Comparison of ENCODE assay signal across 21 cellular contexts in the genomic region with DNA sequence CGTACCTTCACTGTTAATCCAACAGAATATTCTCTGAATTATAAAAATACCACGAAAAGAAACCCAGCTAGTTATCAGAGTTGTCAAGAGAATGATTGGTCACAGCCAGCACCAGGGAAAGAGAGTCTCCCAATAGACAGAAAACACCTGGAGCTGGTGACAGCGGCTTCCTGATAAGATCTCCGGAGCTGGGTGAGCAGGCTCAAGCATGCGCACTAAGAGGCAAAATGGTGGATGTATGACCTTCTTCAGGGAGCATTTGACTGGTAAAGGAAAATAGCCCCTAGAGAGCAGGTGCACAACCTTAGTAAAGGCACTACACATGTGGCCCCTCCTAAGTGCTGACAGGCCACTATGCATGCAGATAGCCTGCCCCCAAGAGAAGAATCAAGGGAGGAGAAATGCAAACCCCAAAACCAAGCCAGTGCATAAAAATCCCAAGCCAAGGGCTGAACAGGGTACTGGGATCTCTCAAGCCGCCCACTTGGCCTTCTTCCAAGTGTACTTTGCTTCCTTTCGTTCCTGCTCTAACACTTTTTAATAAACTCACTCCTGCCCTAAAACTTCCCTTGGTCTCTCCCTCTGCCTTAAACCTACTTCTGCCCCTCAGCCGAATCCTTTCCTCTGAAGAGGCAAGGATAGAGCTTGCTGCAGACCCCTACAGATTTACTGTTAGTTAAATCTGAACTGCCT.
DNase-seq lines count a peak whose midpoint lies in the region; ATAC-seq and TF ChIP-seq lines count a peak whose summit lies in the region.
"Had no signal": no experiment of that assay in that cellular context is flagged by ENCODE, and none has a peak within 500 bp of the region (broad histone marks: within the 10 kb centered on the region; RNA-seq: fewer than 3 reads in every experiment).

No MANE protein-coding gene starts in this region.

- H3F3A ChIP-seq in SK-N-SH (replicated peaks; ENCODE audit: insufficient read depth): peaks cover 52% of the 10 kb centered on the region

- no peak for TF ChIP-seq POLR2A in upper lobe of left lung (IDR thresholded peaks at IDR 0.05)

- H3K79me2 ChIP-seq in SK-N-SH (ENCODE audit: insufficient read depth): peaks cover 34% of the 10 kb centered on the region

- intact Hi-C loops in left ventricle myocardium inferior (cut with micrococcal nuclease): no loop called here

- H3K36me3 Mint-ChIP-seq in osteocyte (ENCODE audit: unreplicated experiment): peaks cover 36% of the 10 kb centered on the region
- H3K36me3 Mint-ChIP-seq in activated T-helper 17 cell treated with anti-CD3 and anti-CD28 coated beads, Interleukin-2, amount 50 U/mL, for 72 hours (ENCODE audit: low read depth): no peaks in the 10 kb centered on the region

- H3K9me3 ChIP-seq in HUES48 (ENCODE audit: control insufficient read depth, insufficient read depth, low read length) (no peaks in the 10 kb centered on the region), SK-N-SH (no peaks in the 10 kb centered on the region), left ventricle myocardium inferior (replicated peaks) (no peaks in the 10 kb centered on the region), upper lobe of left lung (no peaks in the 10 kb centered on the region)
- H3K9me3 ChIP-seq: breast epithelium, esophagus muscularis mucosa, ovary had no signal

- H3K4me2 ChIP-seq in SK-N-SH: no peak overlapping the region

- TF ChIP-seq CTCF in SK-N-SH (IDR thresholded peaks at IDR 0.05) (no peak), left ventricle myocardium inferior (IDR thresholded peaks at IDR 0.05; ENCODE audit: borderline replicate concordance) (no peak), osteocyte (IDR thresholded peaks at IDR 0.05) (no peak), upper lobe of left lung (IDR thresholded peaks at IDR 0.05) (no peak)

- no peak overlapping the region for H3K4me3 ChIP-seq in HUES48 (ENCODE audit: low read depth, low read length)
- H3K4me3 ChIP-seq in SK-N-SH (ENCODE audit: low read depth in 2 of 2, low read length in 1 of 2): no peak overlapping the region
- no peak overlapping the region for H3K4me3 ChIP-seq in left ventricle myocardium inferior
- H3K4me3 ChIP-seq in upper lobe of left lung: no peak overlapping the region
- H3K4me3 ChIP-seq: breast epithelium, esophagus muscularis mucosa, ovary, skin epidermis had no signal

- H3K9ac ChIP-seq in HUES48 (ENCODE audit: low read depth, low read length) (no peak overlapping the region), SK-N-SH (no peak overlapping the region)
- H3K9ac ChIP-seq: KMS-11 had no signal

- H4K20me1 ChIP-seq in SK-N-SH (ENCODE audit: insufficient read depth): no peaks in the 10 kb centered on the region

- H3K4me1 ChIP-seq in HUES48 (ENCODE audit: control insufficient read depth, insufficient read depth, low read length) (peaks cover 40% of the 10 kb centered on the region), SK-N-SH (ENCODE audit: control insufficient read depth in 1 of 2, insufficient read depth in 2 of 2, low read depth in 1 of 2, low read length in 1 of 2) (peaks cover 6 to 30% of the 10 kb centered on the region in 2 experiments), left ventricle myocardium inferior (peaks cover 49% of the 10 kb centered on the region), upper lobe of left lung (peaks cover 15 to 33% (median 18%) of the 10 kb centered on the region in 4 donors)
- H3K4me1 ChIP-seq: breast epithelium had no signal

- CTCF ChIA-PET in SK-N-SH (lab: Yijun Ruan, JAX): interaction anchor here (1.1 to 1.5 kb wide), 3 partner anchors 20 to 142 kb away, joined by 3 to 4 read pairs (median 4); no protein-coding TSS in a partner anchor

- H3K27ac ChIP-seq in HUES48 (ENCODE audit: low read depth, low read length) (peak overlapping the region; percentile 26), SK-N-SH (ENCODE audit: low read depth in 2 of 2, low read length in 1 of 2) (peak overlapping the region; percentile 22 to 47; a peak in 2 of 4 replicates), left ventricle myocardium inferior (replicated peaks) (peak overlapping the region; percentile 61), upper lobe of left lung (no peak overlapping the region)
- H3K27ac ChIP-seq: breast epithelium, esophagus muscularis mucosa, KMS-11, ovary, skin epidermis, VCaP had no signal

- peak overlapping the region; percentile 8 for H3K27ac Mint-ChIP-seq in osteocyte (ENCODE audit: unreplicated experiment)
- H3K27ac Mint-ChIP-seq in activated T-helper 17 cell treated with anti-CD3 and anti-CD28 coated beads, Interleukin-2, amount 50 U/mL, for 72 hours: no peak overlapping the region
- H3K27ac Mint-ChIP-seq: activated CD4-positive, alpha-beta memory T cell treated with anti-CD3 and anti-CD28 coated beads, Interleukin-2, amount 10 ng/mL, durations not matched to agents 7 days and 5 days; activated naive CD8-positive, alpha-beta T cell treated with anti-CD3 and anti-CD28 coated beads, Interleukin-2, amount 10 ng/mL, durations not matched to agents 7 days and 5 days; activated T-cell treated with anti-CD3 and anti-CD28 coated beads, Interleukin-2, amount 50 U/mL, for 72 hours; B cell had no signal

- ATAC-seq in upper lobe of left lung (ENCODE audit: low FRiP score in 2 of 2): no peak
- ATAC-seq in activated T-helper 17 cell treated with anti-CD3 and anti-CD28 coated beads, Interleukin-2, amount 50 U/mL, for 72 hours (replicated peaks): no peak
- ATAC-seq: activated T-cell treated with anti-CD3 and anti-CD28 coated beads, Interleukin-2, amount 50 U/mL, for 72 hours had no signal

- H3K9me2 ChIP-seq in SK-N-SH: no peaks in the 10 kb centered on the region

- no peaks in the 10 kb centered on the region for H3K27me3 Mint-ChIP-seq in osteocyte (ENCODE audit: unreplicated experiment)
- H3K27me3 Mint-ChIP-seq in activated T-helper 17 cell treated with anti-CD3 and anti-CD28 coated beads, Interleukin-2, amount 50 U/mL, for 72 hours: peaks cover 4% of the 10 kb centered on the region

- H3K4me1 Mint-ChIP-seq in osteocyte (ENCODE audit: unreplicated experiment): peaks cover 10% of the 10 kb centered on the region
- peaks cover 8% of the 10 kb centered on the region for H3K4me1 Mint-ChIP-seq in activated T-helper 17 cell treated with anti-CD3 and anti-CD28 coated beads, Interleukin-2, amount 50 U/mL, for 72 hours

- H2AFZ ChIP-seq in SK-N-SH (ENCODE audit: low read depth): no peak overlapping the region; the same call in 1 of the 2 replicates

- POLR2A ChIA-PET in SK-N-SH (lab: Yijun Ruan, JAX): no interaction called here

- TF ChIP-seq EP300 in SK-N-SH (IDR thresholded peaks at IDR 0.05; ENCODE audit: borderline replicate concordance in 1 of 2, low read depth in 1 of 2, low read length in 1 of 2) (no peak), upper lobe of left lung (IDR thresholded peaks at IDR 0.05) (no peak)

- peaks cover 11% of the 10 kb centered on the region for H3K36me3 ChIP-seq in HUES48 (ENCODE audit: control insufficient read depth, insufficient read depth, low read length)
- H3K36me3 ChIP-seq in SK-N-SH (replicated peaks in 1 of 2; ENCODE audit: control insufficient read depth in 1 of 2, insufficient read depth in 2 of 2, low read length in 1 of 2): peaks cover 42 to 99% of the 10 kb centered on the region in 2 experiments
- H3K36me3 ChIP-seq in left ventricle myocardium inferior: peaks cover 37% of the 10 kb centered on the region
- peaks cover 0 to 26% (median 6%) of the 10 kb centered on the region in 4 donors for H3K36me3 ChIP-seq in upper lobe of left lung
- H3K36me3 ChIP-seq: breast epithelium, ovary had no signal

- no peak overlapping the region for H3K4me3 Mint-ChIP-seq in osteocyte (ENCODE audit: unreplicated experiment)
- H3K4me3 Mint-ChIP-seq in activated T-helper 17 cell treated with anti-CD3 and anti-CD28 coated beads, Interleukin-2, amount 50 U/mL, for 72 hours: no peak overlapping the region
- H3K4me3 Mint-ChIP-seq: activated CD4-positive, alpha-beta memory T cell treated with anti-CD3 and anti-CD28 coated beads, Interleukin-2, amount 10 ng/mL, durations not matched to agents 7 days and 5 days; activated naive CD8-positive, alpha-beta T cell treated with anti-CD3 and anti-CD28 coated beads, Interleukin-2, amount 10 ng/mL, durations not matched to agents 7 days and 5 days; activated T-cell treated with anti-CD3 and anti-CD28 coated beads, Interleukin-2, amount 50 U/mL, for 72 hours; B cell had no signal

- TF ChIP-seq RAD21 in SK-N-SH (IDR thresholded peaks at IDR 0.05; ENCODE audit: low read length): no peak

- WGBS in SK-N-SH (ENCODE audit: low lambda C conversion rate): 63% methylated on average over 8 of the region's 8 CpGs
- WGBS in upper lobe of left lung, 2 donors: 61 to 63% methylated on average over 8 of the region's 8 CpGs

- peak; percentile 4 for DNase-seq in SK-N-SH
- peak; percentile 42 for DNase-seq in left ventricle myocardium inferior
- DNase-seq in osteocyte (ENCODE audit: extremely low spot score, unreplicated experiment): no peak
- DNase-seq in ureter (ENCODE audit: low spot score): no peak
- DNase-seq in NCI-H226: no peak
- no peak for DNase-seq in upper lobe of left lung
- DNase-seq: activated CD4-positive, alpha-beta memory T cell treated with anti-CD3 and anti-CD28 coated beads, Interleukin-2, amount 10 ng/mL, durations not matched to agents 7 days and 5 days; activated naive CD8-positive, alpha-beta T cell treated with anti-CD3 and anti-CD28 coated beads, Interleukin-2, amount 10 ng/mL, durations not matched to agents 7 days and 5 days; activated T-cell treated with anti-CD3 and anti-CD28 coated beads, Interleukin-2, amount 50 U/mL, for 72 hours; kidney; NCI-H1092 treated with DMSO at 0.1 percent for 48 hours; T-helper 1 cell had no signal

- H3K27me3 ChIP-seq in HUES48 (ENCODE audit: control insufficient read depth, insufficient read depth, low read length) (no peaks in the 10 kb centered on the region), SK-N-SH (ENCODE audit: insufficient read depth) (no peaks in the 10 kb centered on the region), left ventricle myocardium inferior (ENCODE audit: low read depth) (no peaks in the 10 kb centered on the region), upper lobe of left lung (no peaks in the 10 kb centered on the region)
- H3K27me3 ChIP-seq: breast epithelium, esophagus muscularis mucosa, ovary had no signal

- no peaks in the 10 kb centered on the region for H3K9me3 Mint-ChIP-seq in osteocyte (ENCODE audit: unreplicated experiment)
- H3K9me3 Mint-ChIP-seq in activated T-helper 17 cell treated with anti-CD3 and anti-CD28 coated beads, Interleukin-2, amount 50 U/mL, for 72 hours: no peaks in the 10 kb centered on the region
- H3K9me3 Mint-ChIP-seq: activated CD4-positive, alpha-beta memory T cell treated with anti-CD3 and anti-CD28 coated beads, Interleukin-2, amount 10 ng/mL, durations not matched to agents 7 days and 5 days; activated T-cell treated with anti-CD3 and anti-CD28 coated beads, Interleukin-2, amount 50 U/mL, for 72 hours had no signal

TF ChIP-seq in SK-N-SH, 30 proteins besides CTCF, POLR2A, EP300 and RAD21 (continues in another document):
- peak; percentile 71 for TF ChIP-seq GATA2 (CRISPR knock-in tag; IDR thresholded peaks at IDR 0.05)

Comparison
In these comparisons a context has a peak if more than half of its experiments do, and no peak if none do; other contexts are left out.
1. H3K27ac ChIP-seq: peak in HUES48 (single experiment), SK-N-SH (2 of 2) and left ventricle myocardium inferior (single experiment); none in upper lobe of left lung (0 of 4).
2. DNase-seq: peak in SK-N-SH (single experiment) and left ventricle myocardium inferior (single experiment); none in osteocyte (single experiment), ureter (single experiment), NCI-H226 (single experiment) and upper lobe of left lung (0 of 2).